In the genomic region with DNA sequence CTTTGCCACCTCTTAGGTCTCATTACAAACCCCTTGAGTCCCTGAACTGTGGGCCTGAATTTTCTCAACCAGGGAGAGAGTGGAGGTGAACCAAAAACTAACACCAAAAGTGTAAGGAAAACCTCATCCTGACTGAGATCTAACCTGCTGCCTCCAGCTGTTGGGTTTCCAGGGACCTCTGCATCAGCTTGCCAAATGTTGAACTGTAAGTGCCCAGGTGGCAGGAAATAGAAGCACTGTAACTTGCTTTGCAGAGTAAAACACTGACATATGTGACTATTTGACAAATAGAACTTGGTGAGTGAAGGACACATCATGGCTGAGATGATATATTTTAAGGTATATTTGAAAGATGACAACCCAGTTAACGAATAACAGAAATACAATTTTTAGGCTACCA, we compare ENCODE assay signal across 15 cellular contexts. TPM values are rescaled to one million over a fixed set of nuclear protein-coding genes. Genes with fewer than 3 reads are reported as not detected.
DNase-seq lines count a peak whose midpoint lies in the region; ATAC-seq and TF ChIP-seq lines count a peak whose summit lies in the region.
"Had no signal": no experiment of that assay in that cellular context is flagged by ENCODE, and none has a peak within 500 bp of the region (broad histone marks: within the 10 kb centered on the region; RNA-seq: fewer than 3 reads in every experiment).

No MANE protein-coding gene starts in this region.

- H3K4me1 ChIP-seq in BLaER1 treated with 17β-estradiol and CSF1 and Interleukin-3, amounts not matched to agents 10 nM and 100 nM = peaks cover 17 to 34% (median 28%) of the 10 kb centered on the region in 10 experiments
- H3K4me1 ChIP-seq in breast epithelium = no peaks in the 10 kb centered on the region

- no peaks in the 10 kb centered on the region for H3K36me3 ChIP-seq in BLaER1 treated with 17β-estradiol and CSF1 and Interleukin-3, amounts not matched to agents 10 nM and 100 nM
- H3K36me3 ChIP-seq in breast epithelium = no peaks in the 10 kb centered on the region

- peak overlapping the region in 8 of 11 experiments; percentile 29 to 65 (median 52); a peak in 9 of 22 replicates for H3K4me2 ChIP-seq in BLaER1 treated with 17β-estradiol and CSF1 and Interleukin-3, amounts not matched to agents 10 nM and 100 nM

- no peak for ATAC-seq in HG02571 (IDR thresholded peaks at IDR 0.05; ENCODE audit: unreplicated experiment)
- ATAC-seq: T-helper 17 cell had no signal

- DNase-seq in DMS53 treated with DMSO at 0.1 percent for 48 hours (lab: John Stamatoyannopoulos, UW; ENCODE audit: unreplicated experiment) (peak; percentile 20), NCI-H2171 treated with DMSO at 0.1 percent for 48 hours (lab: John Stamatoyannopoulos, UW) (peak; percentile 58), dermis blood vessel endothelial cell (peak; percentile 9), breast epithelium (ENCODE audit: low spot score in 2 of 2) (no peak), GM10266 (ENCODE audit: extremely low spot score) (no peak)
- DNase-seq: Caco-2, DMS79, KBM-7, NCI-H1436, NCI-H2107, NCI-H446 treated with DMSO at 0.1 percent for 48 hours, OCI-M1, T-helper 17 cell had no signal

- intact Hi-C loops in breast epithelium (cut with DNase I; ENCODE audit: low total_unique reads) = loop anchor here (10.0 kb wide), 1 partner anchor 154 kb away; no protein-coding TSS in a partner anchor

- TF ChIP-seq CTCF in breast epithelium (IDR thresholded peaks at IDR 0.05) = no peak
- TF ChIP-seq CTCF in GM10266 (IDR thresholded peaks at IDR 0.05; ENCODE audit: control insufficient read depth, insufficient read depth, low read depth, missing control alignments) = no peak

- H3K27ac ChIP-seq in BLaER1 treated with 17β-estradiol and CSF1 and Interleukin-3, amounts not matched to agents 10 nM and 100 nM = no peak overlapping the region
- no peak overlapping the region for H3K27ac ChIP-seq in breast epithelium

- peaks cover 0 to 29% (median 0%) of the 10 kb centered on the region in 11 experiments; a peak in 7 of 22 replicates for H3K27me3 ChIP-seq in BLaER1 treated with 17β-estradiol and CSF1 and Interleukin-3, amounts not matched to agents 10 nM and 100 nM
- no peaks in the 10 kb centered on the region for H3K27me3 ChIP-seq in breast epithelium

- no peak overlapping the region for H3K4me3 ChIP-seq in BLaER1 treated with 17β-estradiol and CSF1 and Interleukin-3, amounts not matched to agents 10 nM and 100 nM
- H3K4me3 ChIP-seq in breast epithelium = no peak overlapping the region

- H3K9me3 ChIP-seq in BLaER1 treated with 17β-estradiol and CSF1 and Interleukin-3, amounts not matched to agents 10 nM and 100 nM (replicated peaks in 1 of 11) = no peaks in the 10 kb centered on the region
- H3K9me3 ChIP-seq in breast epithelium = no peaks in the 10 kb centered on the region
- H3K9me3 ChIP-seq: Caco-2 had no signal

- no peak for TF ChIP-seq POLR2A in breast epithelium (IDR thresholded peaks at IDR 0.05)

- peaks cover 0 to 3% (median 0%) of the 10 kb centered on the region in 11 experiments; a peak in 1 of 22 replicates for H4K20me1 ChIP-seq in BLaER1 treated with 17β-estradiol and CSF1 and Interleukin-3, amounts not matched to agents 10 nM and 100 nM

- H3K9ac ChIP-seq in BLaER1 treated with 17β-estradiol and CSF1 and Interleukin-3, amounts not matched to agents 10 nM and 100 nM = no peak overlapping the region

RNA-seq across cellular contexts. Expression of a gene that starts 48.4 kb away (rescaled TPM):
- total RNA-seq in dermis blood vessel endothelial cell (7.9 and 16.0 TPM in 2 replicates), breast epithelium (1 to 10 TPM; 4.1 to 5.6 (median 4.9) TPM)
- total RNA-seq: T-helper 17 cell had no signal

Comparison
In these comparisons a context has a peak if more than half of its experiments do, and no peak if none do; other contexts are left out.
1. DNase-seq: peak in DMS53 treated with DMSO at 0.1 percent for 48 hours (single experiment), NCI-H2171 treated with DMSO at 0.1 percent for 48 hours (single experiment) and dermis blood vessel endothelial cell (single experiment); none in breast epithelium (0 of 2) and GM10266 (single experiment).